In the genomic region with DNA sequence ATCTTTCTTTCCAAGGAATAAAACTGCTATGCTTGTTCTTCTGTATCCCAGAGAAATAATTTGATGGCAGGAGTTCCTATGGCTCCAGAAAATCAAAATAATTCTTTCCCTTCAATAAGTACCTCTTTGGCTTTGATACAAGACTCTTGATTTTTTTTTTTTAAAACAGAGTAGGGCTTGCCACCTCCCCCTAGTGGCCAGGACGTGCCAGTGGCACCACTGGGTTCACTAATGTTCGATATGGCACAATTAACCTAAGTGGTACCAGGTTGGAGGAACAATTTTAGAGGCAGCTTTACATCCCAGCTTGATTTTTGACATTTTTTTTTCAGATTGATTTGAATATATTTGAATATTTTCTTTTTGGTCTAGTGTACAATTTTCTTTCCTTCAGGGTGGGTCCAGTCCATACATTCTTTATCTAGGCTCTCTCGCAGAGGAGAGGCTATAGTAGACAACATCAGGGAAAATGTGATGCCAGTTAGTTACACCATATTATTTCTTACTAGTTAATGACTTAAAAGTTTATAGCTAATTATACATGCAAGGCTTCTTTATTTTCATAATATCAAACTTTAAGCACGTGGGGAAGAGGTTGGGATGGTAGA, we compare ENCODE assay signal across 8 cellular contexts.
DNase-seq lines count a peak whose midpoint lies in the region; ATAC-seq and TF ChIP-seq lines count a peak whose summit lies in the region.

No MANE protein-coding gene starts in this region.

- H3K79me2 ChIP-seq in fibroblast of lung (ENCODE audit: control insufficient read depth, insufficient read depth, low read length) = no peaks in the 10 kb centered on the region

- no peaks in the 10 kb centered on the region for H3K27me3 ChIP-seq in fibroblast of lung (ENCODE audit: control insufficient read depth, insufficient read depth, low read length)

- no peak overlapping the region for H3K4me3 ChIP-seq in fibroblast of lung (replicated peaks in 1 of 4; ENCODE audit: control extremely low read depth in 1 of 4, insufficient read depth in 1 of 4, low read depth in 3 of 4, low read length in 4 of 4)

- H3K27ac ChIP-seq in C4-2B = no peak overlapping the region
- H3K27ac ChIP-seq in fibroblast of lung (ENCODE audit: insufficient read depth, low read length) = no peak overlapping the region

- H2AFZ ChIP-seq in fibroblast of lung (ENCODE audit: low read length) = no peak overlapping the region

- no peak overlapping the region for H3K4me2 ChIP-seq in fibroblast of lung (ENCODE audit: extremely low read depth, insufficient read depth, low read length)

- no peaks in the 10 kb centered on the region for H3K4me1 ChIP-seq in fibroblast of lung (ENCODE audit: control insufficient read depth, extremely low read depth, insufficient read depth, low read length)

- ATAC-seq in GM18868 (IDR thresholded peaks at IDR 0.05; ENCODE audit: unreplicated experiment) = peak; percentile 97
- ATAC-seq in HG03025 (IDR thresholded peaks at IDR 0.05; ENCODE audit: low FRiP score, unreplicated experiment) = peak; percentile 87

- TF ChIP-seq CTCF in C4-2B (conservative IDR thresholded peaks at IDR 0.05) (peak; percentile 99), fibroblast of lung (conservative IDR thresholded peaks at IDR 0.05 in 1 of 2, IDR thresholded peaks at IDR 0.05 in 1 of 2; ENCODE audit: low read depth in 1 of 2, low read length in 2 of 2) (peak; percentile 81 to 96)

- no peaks in the 10 kb centered on the region for H3K9me3 ChIP-seq in fibroblast of lung (ENCODE audit: control insufficient read depth, insufficient read depth, low read depth, low read length)

- DNase-seq in NCI-H69 (lab: John Stamatoyannopoulos, UW) (peak; percentile 64), fibroblast of lung (ENCODE audit: low read depth in 2 of 2) (peak; percentile 11 to 29), renal cortical epithelial cell (ENCODE audit: low read depth) (peak; percentile 11), inferior parietal cortex (ENCODE audit: extremely low spot score) (no peak)
- peak; percentile 49 for DNase-seq in activated CD8-positive, alpha-beta memory T cell treated with anti-CD3 and anti-CD28 coated beads, Interleukin-2, amount 50 U/mL, for 4 hours

- no peaks in the 10 kb centered on the region for H3K36me3 ChIP-seq in fibroblast of lung (ENCODE audit: control insufficient read depth, insufficient read depth, low read length)

- H4K20me1 ChIP-seq in fibroblast of lung (ENCODE audit: control insufficient read depth, extremely low read depth, insufficient read depth, low read length) = no peaks in the 10 kb centered on the region

- no peak overlapping the region for H3K9ac ChIP-seq in fibroblast of lung (ENCODE audit: insufficient read depth, low read length)
